ENCODE assay signal across 25 cellular contexts in the genomic region with DNA sequence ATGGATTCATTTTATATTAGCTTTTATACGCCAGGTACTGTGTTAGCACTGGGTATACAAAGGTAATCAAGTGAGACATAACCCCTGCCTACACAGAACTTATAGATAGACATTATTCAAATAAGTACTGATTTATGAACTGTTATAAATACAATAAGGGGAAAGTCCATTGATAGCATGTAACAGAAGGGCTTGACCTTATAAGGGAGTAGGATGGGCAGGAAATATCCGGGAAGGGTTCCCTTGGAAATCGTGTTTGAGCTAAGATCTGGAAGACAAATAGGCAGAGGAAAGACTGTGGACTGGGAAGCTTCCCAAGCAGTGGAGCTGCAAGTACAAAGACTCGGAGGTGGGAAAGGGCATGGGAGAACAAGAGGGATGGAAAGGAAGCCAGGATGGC.
"Had no signal": no experiment of that assay in that cellular context is flagged by ENCODE, and none has a peak within 500 bp of the region (broad histone marks: within the 10 kb centered on the region; RNA-seq: fewer than 3 reads in every experiment).

No MANE protein-coding gene starts in this region.

- H3K27ac Mint-ChIP-seq: dendritic cell treated with granulocyte-macrophage colony-stimulating factor and Interleukin-4, amounts not matched to agents 40 ng/mL and 50 ng/mL, for 4 days; endodermal cell; immature natural killer cell; stimulated activated naive B cell treated with anti-CD40 and anti-IgM and Interleukin-4, amounts not matched to agents 10 μg/mL and 1 μg/mL and 100 μg/mL, for 72 hours had no signal

- FAIRE-seq: bronchial epithelial cell, kidney, pancreas had no signal

- H3K4me3 Mint-ChIP-seq: activated CD4-positive, alpha-beta memory T cell treated with anti-CD3 and anti-CD28 coated beads for 36 hours; activated naive CD4-positive, alpha-beta T cell treated with anti-CD3 and anti-CD28 coated beads, Interleukin-2, amount 50 U/mL, for 24 hours; central memory CD8-positive, alpha-beta T cell; dendritic cell treated with granulocyte-macrophage colony-stimulating factor and Interleukin-4, amounts not matched to agents 40 ng/mL and 50 ng/mL, for 4 days; endodermal cell; immature natural killer cell; naive thymus-derived CD8-positive, alpha-beta T cell; neural crest cell; stimulated activated naive B cell treated with anti-CD40 and anti-IgM and Interleukin-4, amounts not matched to agents 10 μg/mL and 1 μg/mL and 100 μg/mL, for 72 hours had no signal

- ATAC-seq: heart left ventricle; left colon; naive thymus-derived CD8-positive, alpha-beta T cell; pancreas; sciatic nerve; stimulated activated naive B cell treated with anti-CD40 and anti-IgM and Interleukin-4, amounts not matched to agents 10 μg/mL and 1 μg/mL and 100 μg/mL, for 72 hours; upper lobe of right lung had no signal

- H3K36me3 Mint-ChIP-seq: activated naive CD4-positive, alpha-beta T cell treated with anti-CD3 and anti-CD28 coated beads, Interleukin-2, amount 50 U/mL, for 24 hours; immature natural killer cell; naive thymus-derived CD8-positive, alpha-beta T cell; stimulated activated naive B cell treated with anti-CD40 and anti-IgM and Interleukin-4, amounts not matched to agents 10 μg/mL and 1 μg/mL and 100 μg/mL, for 72 hours had no signal

- DNase-seq: activated CD4-positive, alpha-beta memory T cell treated with anti-CD3 and anti-CD28 coated beads for 36 hours; activated CD4-positive, alpha-beta T cell treated with anti-CD3 and anti-CD28 coated beads for 4 hours; activated effector memory CD4-positive, alpha-beta T cell treated with anti-CD3 and anti-CD28 coated beads, Interleukin-2, amount 50 U/mL, for 16 hours; endodermal cell; foreskin fibroblast; heart left ventricle; hypothalamus; immature natural killer cell; kidney; left colon; midbrain; naive thymus-derived CD8-positive, alpha-beta T cell; nucleus accumbens; pancreas; retina; stimulated activated naive B cell treated with anti-CD40 and anti-IgM and Interleukin-4, amounts not matched to agents 10 μg/mL and 1 μg/mL and 100 μg/mL, for 72 hours; stomach; thyroid gland; upper lobe of right lung had no signal

- H3K9me3 Mint-ChIP-seq: activated naive CD4-positive, alpha-beta T cell treated with anti-CD3 and anti-CD28 coated beads, Interleukin-2, amount 50 U/mL, for 24 hours; central memory CD8-positive, alpha-beta T cell; dendritic cell treated with granulocyte-macrophage colony-stimulating factor and Interleukin-4, amounts not matched to agents 40 ng/mL and 50 ng/mL, for 4 days; endodermal cell had no signal

- H3K4me1 Mint-ChIP-seq: immature natural killer cell had no signal

- H3K27me3 Mint-ChIP-seq: activated CD4-positive, alpha-beta memory T cell treated with anti-CD3 and anti-CD28 coated beads for 36 hours; activated naive CD4-positive, alpha-beta T cell treated with anti-CD3 and anti-CD28 coated beads, Interleukin-2, amount 50 U/mL, for 24 hours; dendritic cell treated with granulocyte-macrophage colony-stimulating factor and Interleukin-4, amounts not matched to agents 40 ng/mL and 50 ng/mL, for 4 days; stimulated activated naive B cell treated with anti-CD40 and anti-IgM and Interleukin-4, amounts not matched to agents 10 μg/mL and 1 μg/mL and 100 μg/mL, for 72 hours had no signal
